12 cellular contexts compared by ENCODE assay signal in the genomic region with DNA sequence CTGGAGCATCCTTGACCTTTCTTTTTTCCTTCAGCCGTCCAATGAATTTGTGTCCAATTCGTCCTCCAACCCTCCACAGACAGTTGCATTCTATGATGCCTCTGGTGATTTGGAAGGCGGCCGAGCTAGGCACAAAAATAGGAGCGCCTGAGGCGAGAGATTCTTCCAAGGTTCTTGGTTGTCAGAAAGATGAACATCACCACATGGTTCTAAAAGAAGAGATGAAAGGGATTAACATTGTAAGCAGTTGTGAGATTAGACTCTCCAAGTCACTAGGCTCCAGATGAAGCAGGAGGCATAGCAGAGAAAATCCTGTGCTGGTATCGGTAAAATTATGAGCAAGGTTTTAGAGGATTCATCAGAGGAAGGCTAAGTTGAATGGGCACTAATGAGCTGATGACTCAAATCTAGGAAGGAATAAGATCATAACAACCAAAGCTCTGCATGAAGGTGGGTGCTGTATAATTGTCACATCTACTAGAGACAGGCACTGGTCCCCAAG.
DNase-seq lines count a peak whose midpoint lies in the region; ATAC-seq and TF ChIP-seq lines count a peak whose summit lies in the region.
"Had no signal": no experiment of that assay in that cellular context is flagged by ENCODE, and none has a peak within 500 bp of the region (broad histone marks: within the 10 kb centered on the region; RNA-seq: fewer than 3 reads in every experiment).

No MANE protein-coding gene starts in this region.

- 50 to 66% methylated on average over 7 of the region's 7 CpGs for WGBS in esophagus squamous epithelium, 2 donors

- H3K4me1 ChIP-seq in esophagus squamous epithelium: peaks cover 0 to 67% (median 33%) of the 10 kb centered on the region in 3 donors

- no peaks in the 10 kb centered on the region for H3K27me3 ChIP-seq in esophagus squamous epithelium

- H3K9me3 ChIP-seq in esophagus squamous epithelium: no peaks in the 10 kb centered on the region
- H3K9me3 ChIP-seq: BLaER1 treated with 17β-estradiol and CSF1 and Interleukin-3, amounts not matched to agents 10 nM and 100 nM had no signal

- no peak overlapping the region for H3K4me3 ChIP-seq in esophagus squamous epithelium
- H3K4me3 ChIP-seq: BLaER1 treated with 17β-estradiol and CSF1 and Interleukin-3, amounts not matched to agents 10 nM and 100 nM had no signal

- H3K36me3 ChIP-seq in esophagus squamous epithelium: no peaks in the 10 kb centered on the region
- H3K36me3 ChIP-seq: BLaER1 treated with 17β-estradiol and CSF1 and Interleukin-3, amounts not matched to agents 10 nM and 100 nM had no signal

- no peak for TF ChIP-seq CTCF in esophagus squamous epithelium (IDR thresholded peaks at IDR 0.05)
- TF ChIP-seq CTCF in osteocyte (IDR thresholded peaks at IDR 0.05): no peak

- intact Hi-C loops in esophagus squamous epithelium (cut with DNase I): loop anchor here (10.0 kb wide), 1 partner anchor 118 kb away; no protein-coding TSS in a partner anchor

- peak; percentile 17 for DNase-seq in stimulated activated CD4-positive, alpha-beta T cell treated with anti-CD3 and anti-CD28 coated beads, Interleukin-15, amount 100 ng/mL, for 24 hours
- no peak for DNase-seq in stimulated activated CD4-positive, alpha-beta T cell treated with anti-CD3 and anti-CD28 coated beads, Interleukin-12 subunit alpha, Interleukin-12 subunit beta, amount 100 ng/mL, for 4 hours
- DNase-seq in esophagus squamous epithelium (lab: John Stamatoyannopoulos, UW) (no peak), osteocyte (ENCODE audit: extremely low spot score, unreplicated experiment) (no peak), midbrain (lab: John Stamatoyannopoulos, UW) (no peak), NCI-H146 treated with DMSO at 0.1 percent for 48 hours (lab: John Stamatoyannopoulos, UW; ENCODE audit: unreplicated experiment) (no peak)
- DNase-seq in activated CD4-positive, CD25-positive, alpha-beta regulatory T cell (lab: John Stamatoyannopoulos, UW): no peak
- DNase-seq: occipital lobe had no signal

- peaks cover 54% of the 10 kb centered on the region for H3K4me1 Mint-ChIP-seq in osteocyte (ENCODE audit: unreplicated experiment)

- H3K36me3 Mint-ChIP-seq in osteocyte (ENCODE audit: unreplicated experiment): no peaks in the 10 kb centered on the region
- H3K36me3 Mint-ChIP-seq: brain, WTC11 had no signal

- no peaks in the 10 kb centered on the region for H3K9me3 Mint-ChIP-seq in osteocyte (ENCODE audit: unreplicated experiment)
- H3K9me3 Mint-ChIP-seq: brain, WTC11 had no signal

- H3K27ac ChIP-seq in esophagus squamous epithelium: peak overlapping the region in 3 of 4 donors; percentile 57 to 80 (median 73)

- H3K27ac Mint-ChIP-seq in osteocyte (ENCODE audit: unreplicated experiment): peak overlapping the region; percentile 32
- H3K27ac Mint-ChIP-seq: WTC11 had no signal

- H3K27me3 Mint-ChIP-seq in osteocyte (ENCODE audit: unreplicated experiment): no peaks in the 10 kb centered on the region

- no peak for ATAC-seq in esophagus mucosa
- ATAC-seq: WTC11 had no signal

- no peak for TF ChIP-seq POLR2A in esophagus squamous epithelium (IDR thresholded peaks at IDR 0.05)

- no peak overlapping the region for H3K4me3 Mint-ChIP-seq in osteocyte (ENCODE audit: unreplicated experiment)
- H3K4me3 Mint-ChIP-seq: brain, WTC11 had no signal
